Comparison of ENCODE assay signal across 9 cellular contexts in the genomic region with DNA sequence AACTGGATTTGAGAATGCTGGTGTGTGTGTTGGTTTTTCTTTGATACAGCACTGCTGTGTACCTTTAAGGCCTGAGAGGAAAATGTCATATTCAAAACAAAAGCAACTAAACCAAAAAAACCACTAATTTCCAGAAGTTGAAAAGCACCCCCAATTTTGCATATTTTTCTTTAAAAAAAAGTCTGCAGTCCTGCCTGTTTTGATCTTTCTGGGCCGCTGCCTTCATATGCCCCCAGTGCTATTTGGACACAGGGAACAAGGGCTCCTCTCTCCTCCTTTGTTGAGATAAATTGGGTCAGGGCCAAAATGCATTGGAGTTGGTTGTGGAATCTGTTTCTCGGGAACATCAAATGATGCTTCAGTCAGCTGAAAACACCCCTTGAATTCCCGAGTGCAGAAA. TPM values are rescaled to one million over a fixed set of nuclear protein-coding genes. Genes with fewer than 3 reads are reported as not detected.
DNase-seq lines count a peak whose midpoint lies in the region; ATAC-seq and TF ChIP-seq lines count a peak whose summit lies in the region.
"Had no signal": no experiment of that assay in that cellular context is flagged by ENCODE, and none has a peak within 500 bp of the region (broad histone marks: within the 10 kb centered on the region; RNA-seq: fewer than 3 reads in every experiment).

No MANE protein-coding gene starts in this region.

- no peak overlapping the region for H3K4me3 ChIP-seq in tibial nerve

- DNase-seq in stimulated activated naive CD8-positive, alpha-beta T cell treated with anti-CD3 and anti-CD28 coated beads, Interleukin-15, Interleukin-2, amounts not matched to agents 100 U/mL and 50 U/mL, for 24 hours, result no peak
- DNase-seq in tibial nerve (ENCODE audit: low spot score in 2 of 2), result no peak
- DNase-seq in T-helper 9 cell, result no peak
- DNase-seq in NOMO-1 treated with dmso at 0.1 percent for 144 hours (lab: John Stamatoyannopoulos, UW; ENCODE audit: unreplicated experiment), result no peak
- DNase-seq in NCI-H69 (lab: John Stamatoyannopoulos, UW), result no peak

- WGBS in tibial nerve, 2 donors, result 33 to 41% methylated on average over 3 of the region's 3 CpGs

- TF ChIP-seq EP300 in tibial nerve (IDR thresholded peaks at IDR 0.05), result no peak

- ATAC-seq in stimulated activated naive CD8-positive, alpha-beta T cell treated with anti-CD3 and anti-CD28 coated beads, Interleukin-15, Interleukin-2, amounts not matched to agents 100 U/mL and 50 U/mL, for 24 hours, result no peak
- ATAC-seq in HG02840 (IDR thresholded peaks at IDR 0.05; ENCODE audit: low FRiP score, unreplicated experiment), result peak; percentile 57
- ATAC-seq: esophagus mucosa had no signal

- TF ChIP-seq POLR2A in Raji (IDR thresholded peaks at IDR 0.05; ENCODE audit: insufficient read depth, low read depth, low read length) (peak; percentile 46; the same call in 1 of the 2 replicates), tibial nerve (IDR thresholded peaks at IDR 0.05) (no peak)

- no peak for TF ChIP-seq CTCF in tibial nerve (IDR thresholded peaks at IDR 0.05)

- no peaks in the 10 kb centered on the region for H3K9me3 ChIP-seq in tibial nerve

- peaks cover 13% of the 10 kb centered on the region for H3K36me3 Mint-ChIP-seq in stimulated activated naive CD8-positive, alpha-beta T cell treated with anti-CD3 and anti-CD28 coated beads, Interleukin-15, Interleukin-2, amounts not matched to agents 100 ng/mL and 50 ng/mL, for 24 hours (ENCODE audit: low read depth)

- H3K4me1 Mint-ChIP-seq in stimulated activated naive CD8-positive, alpha-beta T cell treated with anti-CD3 and anti-CD28 coated beads, Interleukin-15, Interleukin-2, amounts not matched to agents 100 ng/mL and 50 ng/mL, for 24 hours (ENCODE audit: low read depth), result peaks cover 7% of the 10 kb centered on the region

- H3K27ac Mint-ChIP-seq in stimulated activated naive CD8-positive, alpha-beta T cell treated with anti-CD3 and anti-CD28 coated beads, Interleukin-15, Interleukin-2, amounts not matched to agents 100 ng/mL and 50 ng/mL, for 24 hours, result peak overlapping the region; percentile 19

- no peaks in the 10 kb centered on the region for H3K27me3 ChIP-seq in tibial nerve

- peaks cover 0 to 57% (median 39%) of the 10 kb centered on the region in 4 donors for H3K4me1 ChIP-seq in tibial nerve

- peak overlapping the region; percentile 63 to 86 (median 82) for H3K27ac ChIP-seq in tibial nerve

- peaks cover 0 to 35% (median 0%) of the 10 kb centered on the region in 3 donors for H3K36me3 ChIP-seq in tibial nerve

- H3K9me3 Mint-ChIP-seq in stimulated activated naive CD8-positive, alpha-beta T cell treated with anti-CD3 and anti-CD28 coated beads, Interleukin-15, Interleukin-2, amounts not matched to agents 100 ng/mL and 50 ng/mL, for 24 hours, result no peaks in the 10 kb centered on the region

- H3K4me3 Mint-ChIP-seq in stimulated activated naive CD8-positive, alpha-beta T cell treated with anti-CD3 and anti-CD28 coated beads, Interleukin-15, Interleukin-2, amounts not matched to agents 100 ng/mL and 50 ng/mL, for 24 hours, result no peak overlapping the region

- H3K27me3 Mint-ChIP-seq in stimulated activated naive CD8-positive, alpha-beta T cell treated with anti-CD3 and anti-CD28 coated beads, Interleukin-15, Interleukin-2, amounts not matched to agents 100 ng/mL and 50 ng/mL, for 24 hours, result no peaks in the 10 kb centered on the region

RNA-seq across cellular contexts. Expression of a gene that starts 26.9 kb away (rescaled TPM):
- total RNA-seq in tibial nerve, result 100 to 1,000 TPM in 1 of 4 donors, 10 to 100 TPM in 3; 42.5 to 126 (median 61.3) TPM
